ENCODE assay signal across 8 cellular contexts in the genomic region with DNA sequence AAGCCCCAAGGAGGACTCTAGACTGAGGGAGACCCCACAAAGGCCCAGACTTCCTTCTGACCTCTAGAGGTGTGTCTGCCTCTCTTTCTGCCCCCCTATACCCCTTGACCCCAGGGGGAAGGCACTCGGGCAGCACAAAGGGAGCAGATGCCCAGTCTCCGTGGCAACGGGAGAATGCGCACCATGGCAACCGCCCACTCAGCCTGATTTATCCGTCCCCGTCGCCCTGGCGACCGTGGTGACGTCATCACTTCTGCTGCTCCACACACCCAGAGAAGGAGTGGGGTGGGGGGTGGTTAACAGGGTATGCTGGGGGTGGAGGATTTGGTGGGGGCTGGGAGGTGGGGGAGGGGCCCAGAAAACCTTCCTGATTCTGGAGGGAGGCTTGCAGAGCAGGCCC. TPM values are rescaled to one million over a fixed set of nuclear protein-coding genes. Genes with fewer than 3 reads are reported as not detected.
A peak's percentile ranks its signal among the peaks of the same experiment; 100 is the strongest.
DNase-seq lines count a peak whose midpoint lies in the region; ATAC-seq and TF ChIP-seq lines count a peak whose summit lies in the region.

No MANE protein-coding gene starts in this region.

- H3K27ac ChIP-seq in ectodermal cell (ENCODE audit: insufficient read depth, low read depth, low read length, poor library complexity, severe bottlenecking): peak overlapping the region; percentile 46

- no peak overlapping the region for H3K27ac Mint-ChIP-seq in T-helper 2 cell treated with Interferon-gamma antibody and Interleukin-4, amounts not matched to agents 5 μg/mL and 100 μg/mL, for 36 hours

- H3K9me3 Mint-ChIP-seq in T-helper 2 cell treated with Interferon-gamma antibody and Interleukin-4, amounts not matched to agents 5 μg/mL and 100 μg/mL, for 36 hours: no peaks in the 10 kb centered on the region

- in situ Hi-C loops in SK-MEL-5 (cut with HindIII; ENCODE audit: low pct_unique_long_range_greater_than_20kb, low sequenced_read_pairs): no loop called here

- no peak for TF ChIP-seq CTCF in GM20000 (IDR thresholded peaks at IDR 0.05; ENCODE audit: extremely low read depth, missing control alignments)

- DNase-seq in NCI-H2029 (lab: John Stamatoyannopoulos, UW): peak; percentile 46
- DNase-seq in NCI-H2029 treated with DMSO at 0.1 percent for 48 hours (lab: John Stamatoyannopoulos, UW): no peak
- DNase-seq in SK-MEL-5 (ENCODE audit: low read depth, low spot score): peak; percentile 55
- DNase-seq in stimulated activated CD4-positive, alpha-beta T cell treated with anti-CD3 and anti-CD28 coated beads, Interleukin-4, amount 100 ng/mL, for 1 hour: peak; percentile 33
- DNase-seq in T-helper 2 cell treated with Interferon-gamma antibody and Interleukin-4, amounts not matched to agents 5 μg/mL and 100 μg/mL, for 36 hours (ENCODE audit: low spot score): no peak
- no peak for DNase-seq in GM20000 (ENCODE audit: low spot score)

- H3K36me3 Mint-ChIP-seq in T-helper 2 cell treated with Interferon-gamma antibody and Interleukin-4, amounts not matched to agents 5 μg/mL and 100 μg/mL, for 36 hours (ENCODE audit: low read depth): no peaks in the 10 kb centered on the region

- H3K4me3 Mint-ChIP-seq in T-helper 2 cell treated with Interferon-gamma antibody and Interleukin-4, amounts not matched to agents 5 μg/mL and 100 μg/mL, for 36 hours: no peak overlapping the region

- no peaks in the 10 kb centered on the region for H3K9me3 ChIP-seq in ectodermal cell (ENCODE audit: control insufficient read depth, low read length)

- H3K4me3 ChIP-seq in ectodermal cell (ENCODE audit: insufficient read depth, low read depth, low read length): no peak overlapping the region

- peaks cover 19% of the 10 kb centered on the region for H3K4me1 ChIP-seq in ectodermal cell (ENCODE audit: control insufficient read depth, insufficient read depth, low read length)

- H3K27me3 Mint-ChIP-seq in T-helper 2 cell treated with Interferon-gamma antibody and Interleukin-4, amounts not matched to agents 5 μg/mL and 100 μg/mL, for 36 hours (ENCODE audit: low read depth): peaks cover 9% of the 10 kb centered on the region

- no peak for ATAC-seq in HG02571 (IDR thresholded peaks at IDR 0.05; ENCODE audit: unreplicated experiment)

- no peaks in the 10 kb centered on the region for H3K36me3 ChIP-seq in ectodermal cell (ENCODE audit: control insufficient read depth, insufficient read depth, low read length)

- no peaks in the 10 kb centered on the region for H3K4me1 Mint-ChIP-seq in T-helper 2 cell treated with Interferon-gamma antibody and Interleukin-4, amounts not matched to agents 5 μg/mL and 100 μg/mL, for 36 hours (ENCODE audit: low read depth)

- 47 to 50% methylated on average over 10 to 11 of the region's 11 CpGs for WGBS in ectodermal cell, 2 experiments

- no peaks in the 10 kb centered on the region for H3K27me3 ChIP-seq in ectodermal cell (ENCODE audit: control insufficient read depth, insufficient read depth, low read length, poor library complexity, severe bottlenecking)

RNA-seq across cellular contexts. Expression of a gene that starts 6.4 kb away (rescaled TPM):
- total RNA-seq in SK-MEL-5 (2014; rRNA removed; shearing (Covaris generic)): not detected in 2 replicates
- polyA plus RNA-seq in SK-MEL-5 (2015; cell fraction: cytosol; rRNA removed): not detected in 2 replicates
- polyA plus RNA-seq in SK-MEL-5 (2015; cell fraction: nucleus; rRNA removed): not detected in 2 replicates
- 6.0 TPM for polyA plus RNA-seq in ectodermal cell (2013, experiment 1 of 4)
- 4.6 TPM for polyA plus RNA-seq in ectodermal cell (2013, experiment 2 of 4)
- polyA plus RNA-seq in ectodermal cell (2013, experiment 3 of 4): 7.5 TPM
- 9.6 TPM for polyA plus RNA-seq in ectodermal cell (2013, experiment 4 of 4)

RNA-seq across cellular contexts. Expression of a gene that starts 11.1 kb away (rescaled TPM):
- total RNA-seq in SK-MEL-5 (2014; rRNA removed; shearing (Covaris generic)): 0.85 TPM in 1 of 2 replicates, not detected in the other
- not detected in 2 replicates for polyA plus RNA-seq in SK-MEL-5 (2015; cell fraction: cytosol; rRNA removed)
- not detected in 2 replicates for polyA plus RNA-seq in SK-MEL-5 (2015; cell fraction: nucleus; rRNA removed)
- polyA plus RNA-seq in ectodermal cell (2013, experiment 1 of 4): 1.1 TPM
- not detected for polyA plus RNA-seq in ectodermal cell (2013, experiment 2 of 4)
- 0.64 TPM for polyA plus RNA-seq in ectodermal cell (2013, experiment 3 of 4)
- polyA plus RNA-seq in ectodermal cell (2013, experiment 4 of 4): 2.8 TPM

RNA-seq across cellular contexts. Expression of a gene that starts 53.1 kb away (rescaled TPM):
- 132 and 137 TPM in 2 replicates for total RNA-seq in SK-MEL-5 (2014; rRNA removed; shearing (Covaris generic))
- 90.8 and 109 TPM in 2 replicates for polyA plus RNA-seq in SK-MEL-5 (2015; cell fraction: cytosol; rRNA removed)
- polyA plus RNA-seq in SK-MEL-5 (2015; cell fraction: nucleus; rRNA removed): 98.3 and 121 TPM in 2 replicates
- 99.9 TPM for polyA plus RNA-seq in ectodermal cell (2013, experiment 1 of 4)
- 92.9 TPM for polyA plus RNA-seq in ectodermal cell (2013, experiment 2 of 4)
- 88.9 TPM for polyA plus RNA-seq in ectodermal cell (2013, experiment 3 of 4)
- 101 TPM for polyA plus RNA-seq in ectodermal cell (2013, experiment 4 of 4)

Comparison
In these comparisons a context has a peak if more than half of its experiments do, and no peak if none do; other contexts are left out.
1. DNase-seq: peak in NCI-H2029 (single experiment), SK-MEL-5 (single experiment) and stimulated activated CD4-positive, alpha-beta T cell treated with anti-CD3 and anti-CD28 coated beads, Interleukin-4, amount 100 ng/mL, for 1 hour (single experiment); none in NCI-H2029 treated with DMSO at 0.1 percent for 48 hours (single experiment), T-helper 2 cell treated with Interferon-gamma antibody and Interleukin-4, amounts not matched to agents 5 μg/mL and 100 μg/mL, for 36 hours (single experiment) and GM20000 (single experiment).